In the genomic region with DNA sequence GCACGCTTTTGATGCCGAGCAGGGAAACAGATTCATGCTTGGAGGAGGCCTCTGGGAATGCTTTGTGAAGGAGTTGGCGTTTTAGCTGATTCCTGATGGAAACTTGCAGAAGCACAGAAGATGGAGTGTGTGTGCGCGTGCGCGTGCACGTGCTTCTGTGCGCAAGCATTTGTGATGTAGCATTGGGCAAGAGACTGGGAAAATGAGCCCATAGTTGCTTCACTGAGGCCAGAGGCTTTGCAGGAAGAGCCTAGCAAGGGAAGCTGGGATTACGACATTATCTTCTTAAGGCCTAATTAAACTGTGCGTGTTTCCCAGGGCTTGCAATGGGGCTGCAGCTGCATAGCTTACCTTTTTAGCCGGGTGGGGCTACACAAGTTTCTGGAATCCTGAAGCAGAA, we compare ENCODE assay signal across 27 cellular contexts. TPM values are rescaled to one million over a fixed set of nuclear protein-coding genes. Genes with fewer than 3 reads are reported as not detected.
"Had no signal": no experiment of that assay in that cellular context is flagged by ENCODE, and none has a peak within 500 bp of the region (broad histone marks: within the 10 kb centered on the region; RNA-seq: fewer than 3 reads in every experiment).

No MANE protein-coding gene starts in this region.

- H3K36me3 ChIP-seq: ascending aorta, gastroesophageal sphincter, heart right ventricle, thyroid gland had no signal

- H3K27me3 ChIP-seq: ascending aorta, thyroid gland had no signal

- H3K9me3 Mint-ChIP-seq: activated naive CD4-positive, alpha-beta T cell treated with anti-CD3 and anti-CD28 coated beads, Interleukin-2, amount 50 U/mL, for 24 hours; activated T-cell treated with anti-CD3 and anti-CD28 coated beads, Interleukin-2, amount 50 U/mL, for 72 hours; immature natural killer cell; naive thymus-derived CD4-positive, alpha-beta T cell had no signal

- H3K4me1 Mint-ChIP-seq: activated naive CD4-positive, alpha-beta T cell treated with anti-CD3 and anti-CD28 coated beads, Interleukin-2, amount 50 U/mL, for 24 hours; immature natural killer cell; naive thymus-derived CD4-positive, alpha-beta T cell had no signal

- ATAC-seq: activated T-cell treated with anti-CD3 and anti-CD28 coated beads, Interleukin-2, amount 50 U/mL, for 72 hours; gastroesophageal sphincter; heart right ventricle; naive thymus-derived CD4-positive, alpha-beta T cell had no signal

- H3K9me3 ChIP-seq: ascending aorta, gastroesophageal sphincter, heart right ventricle, thyroid gland had no signal

- H3K27ac Mint-ChIP-seq: activated naive CD4-positive, alpha-beta T cell treated with anti-CD3 and anti-CD28 coated beads, Interleukin-2, amount 50 U/mL, for 24 hours; activated T-cell treated with anti-CD3 and anti-CD28 coated beads, Interleukin-2, amount 50 U/mL, for 72 hours; immature natural killer cell; naive thymus-derived CD4-positive, alpha-beta T cell had no signal

- H2AFZ ChIP-seq: parathyroid adenoma had no signal

- H3K4me1 ChIP-seq: ascending aorta, gastroesophageal sphincter, heart right ventricle, parathyroid adenoma, thyroid gland had no signal

- H3K27ac ChIP-seq: ascending aorta, gastroesophageal sphincter, heart right ventricle, parathyroid adenoma, thyroid gland, VCaP had no signal

- H3K4me3 Mint-ChIP-seq: activated naive CD4-positive, alpha-beta T cell treated with anti-CD3 and anti-CD28 coated beads, Interleukin-2, amount 50 U/mL, for 24 hours; activated T-cell treated with anti-CD3 and anti-CD28 coated beads, Interleukin-2, amount 50 U/mL, for 72 hours; immature natural killer cell; naive thymus-derived CD4-positive, alpha-beta T cell had no signal

- H3K36me3 Mint-ChIP-seq: activated naive CD4-positive, alpha-beta T cell treated with anti-CD3 and anti-CD28 coated beads, Interleukin-2, amount 50 U/mL, for 24 hours; immature natural killer cell; naive thymus-derived CD4-positive, alpha-beta T cell had no signal

- H3K9ac ChIP-seq: parathyroid adenoma had no signal

- H3K79me2 ChIP-seq: parathyroid adenoma had no signal

- DNase-seq: activated CD4-positive, alpha-beta T cell treated with anti-CD3 and anti-CD28 coated beads for 1 hour; activated CD4-positive, alpha-beta T cell treated with anti-CD3 and anti-CD28 coated beads, Interleukin-2, amount 50 U/mL, for 4 hours; activated effector memory CD4-positive, alpha-beta T cell treated with anti-CD3 and anti-CD28 coated beads, Interleukin-2, amount 50 U/mL, for 16 hours; activated T-cell treated with anti-CD3 and anti-CD28 coated beads, Interleukin-2, amount 50 U/mL, for 72 hours; cerebellar nuclear complex; cortex of kidney; erythroblast; heart right ventricle; immature natural killer cell; mesenchymal stem cell; naive thymus-derived CD4-positive, alpha-beta T cell; stimulated activated CD4-positive, alpha-beta T cell treated with anti-CD3 and anti-CD28 coated beads, Interleukin-12 subunit alpha, Interleukin-12 subunit beta, amount 100 ng/mL, for 4 hours; stimulated activated CD4-positive, alpha-beta T cell treated with anti-CD3 and anti-CD28 coated beads, Interleukin-1b, Interleukin-23, amount 100 ng/mL, for 48 hours; stimulated activated naive CD4-positive, alpha-beta T cell treated with Interleukin-2 at 50 U/mL for 16 hours; thyroid gland had no signal

- H3K4me3 ChIP-seq: ascending aorta, gastroesophageal sphincter, heart right ventricle, thyroid gland had no signal

RNA-seq across cellular contexts. Expression of gene AGBL1, which starts 18.1 kb away (rescaled TPM):
- total RNA-seq: activated CD8-positive, alpha-beta memory T cell treated with anti-CD3 and anti-CD28 coated beads for 36 hours; ascending aorta; bronchial epithelial cell; liver; mucosa of gallbladder; naive thymus-derived CD4-positive, alpha-beta T cell; subcutaneous adipose tissue; thyroid gland had no signal
- polyA plus RNA-seq: adipose tissue; heart right ventricle; immature natural killer cell; liver; naive thymus-derived CD4-positive, alpha-beta T cell; urinary bladder had no signal
